Comparison of ENCODE assay signal across 8 cellular contexts in genomic region chr19:12669272-12670158, GRCh38.
DNase-seq lines count a peak whose midpoint lies in the region; ATAC-seq and TF ChIP-seq lines count a peak whose summit lies in the region.

No MANE protein-coding gene starts in this region.

- peak overlapping the region; percentile 97 to 99 (median 98) for H3K4me3 Mint-ChIP-seq in nephron
- H3K4me3 Mint-ChIP-seq in stimulated activated naive CD8-positive, alpha-beta T cell treated with anti-CD3 and anti-CD28 coated beads, Interleukin-15, Interleukin-2, amounts not matched to agents 100 ng/mL and 50 ng/mL, for 24 hours = peak overlapping the region; percentile 92

- H3K4me3 ChIP-seq in GM08714 (ENCODE audit: low read length) = peak overlapping the region; percentile 81

- peaks cover 40% of the 10 kb centered on the region for H3K36me3 ChIP-seq in KOPT-K1 (ENCODE audit: insufficient read depth, low read length)

- DNase-seq in RWPE1 (ENCODE audit: low spot score) = peak; percentile 66
- DNase-seq in activated T-helper 9 cell treated with anti-CD3 and anti-CD28 coated beads, Interleukin-2, amount 50 U/mL, for 16 hours (ENCODE audit: low read depth) = peak; percentile 64
- DNase-seq in fibroblast of the conjunctiva (ENCODE audit: low read depth) = peak; percentile 66

- ATAC-seq in GM18858 (IDR thresholded peaks at IDR 0.05; ENCODE audit: unreplicated experiment) = no peak

- H3K27ac Mint-ChIP-seq in nephron = peak overlapping the region; percentile 99
- peak overlapping the region; percentile 100 for H3K27ac Mint-ChIP-seq in stimulated activated naive CD8-positive, alpha-beta T cell treated with anti-CD3 and anti-CD28 coated beads, Interleukin-15, Interleukin-2, amounts not matched to agents 100 ng/mL and 50 ng/mL, for 24 hours

- H3K36me3 Mint-ChIP-seq in nephron (ENCODE audit: low read depth) = peaks cover 13% of the 10 kb centered on the region
- H3K36me3 Mint-ChIP-seq in stimulated activated naive CD8-positive, alpha-beta T cell treated with anti-CD3 and anti-CD28 coated beads, Interleukin-15, Interleukin-2, amounts not matched to agents 100 ng/mL and 50 ng/mL, for 24 hours (ENCODE audit: low read depth) = peaks cover 27% of the 10 kb centered on the region

- TF ChIP-seq CTCF in RWPE1 (conservative IDR thresholded peaks at IDR 0.05; ENCODE audit: low read depth) = no peak
- TF ChIP-seq CTCF in nephron (IDR thresholded peaks at IDR 0.05; ENCODE audit: unreplicated experiment in 3 of 3) = peak in 1 of 3 experiments; percentile 11

- CTCF ChIA-PET in RWPE1 (lab: Yijun Ruan, JAX) = no interaction called here

- H3K9me3 Mint-ChIP-seq in nephron = no peaks in the 10 kb centered on the region
- H3K9me3 Mint-ChIP-seq in stimulated activated naive CD8-positive, alpha-beta T cell treated with anti-CD3 and anti-CD28 coated beads, Interleukin-15, Interleukin-2, amounts not matched to agents 100 ng/mL and 50 ng/mL, for 24 hours = no peaks in the 10 kb centered on the region

- peak overlapping the region; percentile 81 for H3K27ac ChIP-seq in KOPT-K1 (ENCODE audit: low read depth, low read length, poor library complexity, severe bottlenecking)
- peak overlapping the region; percentile 87 for H3K27ac ChIP-seq in RWPE1

- no peaks in the 10 kb centered on the region for H3K9me3 ChIP-seq in KOPT-K1 (ENCODE audit: insufficient read depth, low read length, poor library complexity, severe bottlenecking)

- POLR2A ChIA-PET in RWPE1 (lab: Yijun Ruan, JAX; ENCODE audit: low non-redundant PET) = interaction anchor here (0.5 kb wide), 1 partner anchor 8 kb away, joined by 3 read pairs; no protein-coding TSS in a partner anchor

- H3K4me1 Mint-ChIP-seq in nephron = peaks cover 30% of the 10 kb centered on the region
- peaks cover 56% of the 10 kb centered on the region for H3K4me1 Mint-ChIP-seq in stimulated activated naive CD8-positive, alpha-beta T cell treated with anti-CD3 and anti-CD28 coated beads, Interleukin-15, Interleukin-2, amounts not matched to agents 100 ng/mL and 50 ng/mL, for 24 hours (ENCODE audit: low read depth)

- no peaks in the 10 kb centered on the region for H3K27me3 Mint-ChIP-seq in nephron (ENCODE audit: low read depth)
- H3K27me3 Mint-ChIP-seq in stimulated activated naive CD8-positive, alpha-beta T cell treated with anti-CD3 and anti-CD28 coated beads, Interleukin-15, Interleukin-2, amounts not matched to agents 100 ng/mL and 50 ng/mL, for 24 hours = no peaks in the 10 kb centered on the region
